1 cellular context compared by ENCODE assay signal in genomic region chr17:50893183-50893993, GRCh38.
TF ChIP-seq lines count a peak whose summit lies in the region.

No MANE protein-coding gene starts in this region.

TF ChIP-seq in HepG2, 621 proteins besides CTCF, POLR2A, EP300 and RAD21 (continues in another document):
- TF ChIP-seq PRMT3 (CRISPR knock-in tag; IDR thresholded peaks at IDR 0.05; ENCODE audit: borderline replicate concordance, low read depth) = peak; percentile 94
- peak; percentile 93 for TF ChIP-seq HMG20A (CRISPR knock-in tag; IDR thresholded peaks at IDR 0.05; ENCODE audit: borderline replicate concordance)
- TF ChIP-seq ZNF383 (CRISPR knock-in tag; IDR thresholded peaks at IDR 0.05; ENCODE audit: borderline replicate concordance) = no peak
- TF ChIP-seq GZF1 (CRISPR knock-in tag; IDR thresholded peaks at IDR 0.05) = peak; percentile 32; the same call in 1 of the 2 replicates
- no peak for TF ChIP-seq MAFG (CRISPR knock-in tag; IDR thresholded peaks at IDR 0.05)
- no peak for TF ChIP-seq NR3C1 (CRISPR knock-in tag; IDR thresholded peaks at IDR 0.05)
- TF ChIP-seq HCFC1 (IDR thresholded peaks at IDR 0.05; ENCODE audit: low read depth, low read length) = no peak
- TF ChIP-seq ZNF589 (CRISPR knock-in tag; conservative IDR thresholded peaks at IDR 0.05) = peak; percentile 61; the same call in 1 of the 2 replicates
- TF ChIP-seq RFX5 (IDR thresholded peaks at IDR 0.05; ENCODE audit: low read depth, low read length) = no peak
- no peak for TF ChIP-seq GMEB2 (CRISPR knock-in tag; IDR thresholded peaks at IDR 0.05; ENCODE audit: low read depth)
- TF ChIP-seq ZNF501 (CRISPR knock-in tag; IDR thresholded peaks at IDR 0.05) = peak; percentile 94
- TF ChIP-seq SMAD1 (CRISPR knock-in tag; IDR thresholded peaks at IDR 0.05; ENCODE audit: borderline replicate concordance, low read depth) = peak; percentile 83; the same call in 1 of the 2 replicates
- TF ChIP-seq, protein P1, sequence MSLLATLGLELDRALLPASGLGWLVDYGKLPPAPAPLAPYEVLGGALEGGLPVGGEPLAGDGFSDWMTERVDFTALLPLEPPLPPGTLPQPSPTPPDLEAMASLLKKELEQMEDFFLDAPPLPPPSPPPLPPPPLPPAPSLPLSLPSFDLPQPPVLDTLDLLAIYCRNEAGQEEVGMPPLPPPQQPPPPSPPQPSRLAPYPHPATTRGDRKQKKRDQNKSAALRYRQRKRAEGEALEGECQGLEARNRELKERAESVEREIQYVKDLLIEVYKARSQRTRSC (CRISPR knock-in tag; IDR thresholded peaks at IDR 0.05; ENCODE audit: low read depth) = 0 out of 2 replicates have a peak, but pooled peaks have one; percentile 78
- TF ChIP-seq ZNF841 (CRISPR knock-in tag; IDR thresholded peaks at IDR 0.05; ENCODE audit: borderline replicate concordance) = no peak
- TF ChIP-seq BHLHE40 (IDR thresholded peaks at IDR 0.05; ENCODE audit: low read length) = peak; percentile 82
- TF ChIP-seq ZNF333 (CRISPR knock-in tag; IDR thresholded peaks at IDR 0.05; ENCODE audit: borderline replicate concordance) = no peak
- peak; percentile 7; the same call in 1 of the 2 replicates for TF ChIP-seq ZNF614 (CRISPR knock-in tag; IDR thresholded peaks at IDR 0.05; ENCODE audit: borderline replicate concordance)
- peak; percentile 93 for TF ChIP-seq CEBPB (IDR thresholded peaks at IDR 0.05; ENCODE audit: borderline replicate concordance, low read depth, low read length)
- TF ChIP-seq ZBTB20 (CRISPR knock-in tag; IDR thresholded peaks at IDR 0.05; ENCODE audit: borderline replicate concordance, low read depth) = peak; percentile 40; the same call in 1 of the 2 replicates
- TF ChIP-seq HNRNPK (IDR thresholded peaks at IDR 0.05; ENCODE audit: low read depth, low read length, poor library complexity, severe bottlenecking) = no peak
- TF ChIP-seq FIP1L1 (IDR thresholded peaks at IDR 0.05; ENCODE audit: borderline replicate concordance, insufficient read depth, low read depth, low read length) = no peak
- peak; percentile 92; the same call in 1 of the 2 replicates for TF ChIP-seq ZBED4 (CRISPR knock-in tag; IDR thresholded peaks at IDR 0.05; ENCODE audit: borderline replicate concordance)
- no peak for TF ChIP-seq SCMH1 (CRISPR knock-in tag; IDR thresholded peaks at IDR 0.05; ENCODE audit: borderline replicate concordance)
- TF ChIP-seq, protein P2, sequence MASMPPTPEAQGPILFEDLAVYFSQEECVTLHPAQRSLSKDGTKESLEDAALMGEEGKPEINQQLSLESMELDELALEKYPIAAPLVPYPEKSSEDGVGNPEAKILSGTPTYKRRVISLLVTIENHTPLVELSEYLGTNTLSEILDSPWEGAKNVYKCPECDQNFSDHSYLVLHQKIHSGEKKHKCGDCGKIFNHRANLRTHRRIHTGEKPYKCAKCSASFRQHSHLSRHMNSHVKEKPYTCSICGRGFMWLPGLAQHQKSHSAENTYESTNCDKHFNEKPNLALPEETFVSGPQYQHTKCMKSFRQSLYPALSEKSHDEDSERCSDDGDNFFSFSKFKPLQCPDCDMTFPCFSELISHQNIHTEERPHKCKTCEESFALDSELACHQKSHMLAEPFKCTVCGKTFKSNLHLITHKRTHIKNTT (CRISPR knock-in tag; IDR thresholded peaks at IDR 0.05) = no peak
- TF ChIP-seq ZNF563 (CRISPR knock-in tag; IDR thresholded peaks at IDR 0.05) = peak; percentile 91; the same call in 1 of the 2 replicates
- TF ChIP-seq PAWR (CRISPR knock-in tag; IDR thresholded peaks at IDR 0.05; ENCODE audit: borderline replicate concordance) = no peak
- TF ChIP-seq PCBP2 (optimal IDR thresholded peaks at IDR 0.05; ENCODE audit: low read depth, low read length, poor library complexity, severe bottlenecking) = no peak
- peak; percentile 83 for TF ChIP-seq DMAP1 (CRISPR knock-in tag; IDR thresholded peaks at IDR 0.05)
- peak; percentile 52; the same call in 1 of the 2 replicates for TF ChIP-seq ZFP90 (CRISPR knock-in tag; IDR thresholded peaks at IDR 0.05; ENCODE audit: borderline replicate concordance)
- no peak for TF ChIP-seq ZNF740 (CRISPR knock-in tag; IDR thresholded peaks at IDR 0.05)
- TF ChIP-seq, protein P3, sequence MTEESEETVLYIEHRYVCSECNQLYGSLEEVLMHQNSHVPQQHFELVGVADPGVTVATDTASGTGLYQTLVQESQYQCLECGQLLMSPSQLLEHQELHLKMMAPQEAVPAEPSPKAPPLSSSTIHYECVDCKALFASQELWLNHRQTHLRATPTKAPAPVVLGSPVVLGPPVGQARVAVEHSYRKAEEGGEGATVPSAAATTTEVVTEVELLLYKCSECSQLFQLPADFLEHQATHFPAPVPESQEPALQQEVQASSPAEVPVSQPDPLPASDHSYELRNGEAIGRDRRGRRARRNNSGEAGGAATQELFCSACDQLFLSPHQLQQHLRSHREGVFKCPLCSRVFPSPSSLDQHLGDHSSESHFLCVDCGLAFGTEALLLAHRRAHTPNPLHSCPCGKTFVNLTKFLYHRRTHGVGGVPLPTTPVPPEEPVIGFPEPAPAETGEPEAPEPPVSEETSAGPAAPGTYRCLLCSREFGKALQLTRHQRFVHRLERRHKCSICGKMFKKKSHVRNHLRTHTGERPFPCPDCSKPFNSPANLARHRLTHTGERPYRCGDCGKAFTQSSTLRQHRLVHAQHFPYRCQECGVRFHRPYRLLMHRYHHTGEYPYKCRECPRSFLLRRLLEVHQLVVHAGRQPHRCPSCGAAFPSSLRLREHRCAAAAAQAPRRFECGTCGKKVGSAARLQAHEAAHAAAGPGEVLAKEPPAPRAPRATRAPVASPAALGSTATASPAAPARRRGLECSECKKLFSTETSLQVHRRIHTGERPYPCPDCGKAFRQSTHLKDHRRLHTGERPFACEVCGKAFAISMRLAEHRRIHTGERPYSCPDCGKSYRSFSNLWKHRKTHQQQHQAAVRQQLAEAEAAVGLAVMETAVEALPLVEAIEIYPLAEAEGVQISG (CRISPR knock-in tag; IDR thresholded peaks at IDR 0.05) = peak; percentile 53
- TF ChIP-seq ZNF274 (CRISPR knock-in tag; IDR thresholded peaks at IDR 0.05) = peak; percentile 67; the same call in 1 of the 2 replicates
- TF ChIP-seq PHF20 (CRISPR knock-in tag; IDR thresholded peaks at IDR 0.05) = peak; percentile 36
- peak; percentile 96 for TF ChIP-seq ZNF674 (CRISPR knock-in tag; IDR thresholded peaks at IDR 0.05; ENCODE audit: low read depth)
- TF ChIP-seq HIC2 (CRISPR knock-in tag; IDR thresholded peaks at IDR 0.05; ENCODE audit: low read depth) = peak; percentile 64; the same call in 1 of the 2 replicates
- peak; percentile 28 for TF ChIP-seq STAG1 (CRISPR knock-in tag; IDR thresholded peaks at IDR 0.05)
- no peak for TF ChIP-seq ZNF451 (CRISPR knock-in tag; IDR thresholded peaks at IDR 0.05)
- TF ChIP-seq ADNP (CRISPR knock-in tag; IDR thresholded peaks at IDR 0.05) = no peak
- TF ChIP-seq NFE2L1 (CRISPR knock-in tag; IDR thresholded peaks at IDR 0.05; ENCODE audit: borderline replicate concordance) = peak; percentile 72; the same call in 1 of the 2 replicates
- TF ChIP-seq ETV6 (CRISPR knock-in tag; conservative IDR thresholded peaks at IDR 0.05) = peak; percentile 71; the same call in 1 of the 2 replicates
- TF ChIP-seq ZNF883 (CRISPR knock-in tag; IDR thresholded peaks at IDR 0.05; ENCODE audit: not compliant biosample characterization) = no peak
- TF ChIP-seq DMTF1 (CRISPR knock-in tag; IDR thresholded peaks at IDR 0.05) = 0 out of 2 replicates have a peak, but pooled peaks have one; percentile 63
- peak; percentile 71 for TF ChIP-seq ZNF280B (CRISPR knock-in tag; IDR thresholded peaks at IDR 0.05; ENCODE audit: borderline replicate concordance)
- TF ChIP-seq ONECUT2 (CRISPR knock-in tag; IDR thresholded peaks at IDR 0.05) = no peak
- TF ChIP-seq FOSL2 (CRISPR knock-in tag; IDR thresholded peaks at IDR 0.05) = peak; percentile 96
- no peak for TF ChIP-seq NFYB (CRISPR knock-in tag; IDR thresholded peaks at IDR 0.05)
- 0 out of 2 replicates have a peak, but pooled peaks have one; percentile 8 for TF ChIP-seq ZNF317 (CRISPR knock-in tag; IDR thresholded peaks at IDR 0.05)
- peak; percentile 81 for TF ChIP-seq ZNF33B (CRISPR knock-in tag; IDR thresholded peaks at IDR 0.05)
